In genomic region chr20:2756056-2756611, GRCh38 we compare ENCODE assay signal across 7 cellular contexts. TPM values are rescaled to one million over a fixed set of nuclear protein-coding genes. Genes with fewer than 3 reads are reported as not detected.
DNase-seq lines count a peak whose midpoint lies in the region; ATAC-seq and TF ChIP-seq lines count a peak whose summit lies in the region.

No MANE protein-coding gene starts in this region.

- H3K36me3 Mint-ChIP-seq in progenitor cell of endocrine pancreas (ENCODE audit: insufficient read depth): peaks cover 2% of the 10 kb centered on the region

- H3K4me3 Mint-ChIP-seq in progenitor cell of endocrine pancreas (ENCODE audit: low read depth): no peak overlapping the region

- peak; percentile 74 for TF ChIP-seq CTCF in progenitor cell of endocrine pancreas (IDR thresholded peaks at IDR 0.05; ENCODE audit: unreplicated experiment)

- H3K27ac Mint-ChIP-seq in progenitor cell of endocrine pancreas: no peak overlapping the region

- H3K9me3 Mint-ChIP-seq in progenitor cell of endocrine pancreas (ENCODE audit: low read depth): no peaks in the 10 kb centered on the region

- peaks cover 43% of the 10 kb centered on the region for H3K27me3 Mint-ChIP-seq in progenitor cell of endocrine pancreas

- ATAC-seq in HG02571 (IDR thresholded peaks at IDR 0.05; ENCODE audit: unreplicated experiment): no peak
- ATAC-seq in HG02623 (IDR thresholded peaks at IDR 0.05; ENCODE audit: unreplicated experiment): no peak

- DNase-seq in GM04504 (ENCODE audit: low read depth) (peak; percentile 17), NCI-H146 (lab: John Stamatoyannopoulos, UW) (peak; percentile 14), epidermal melanocyte (ENCODE audit: insufficient read length, low spot score) (peak; percentile 28), progenitor cell of endocrine pancreas (ENCODE audit: low spot score, unreplicated experiment) (no peak), NCI-H2081 (lab: John Stamatoyannopoulos, UW) (no peak)

- H3K4me1 Mint-ChIP-seq in progenitor cell of endocrine pancreas (ENCODE audit: low read depth): peaks cover 4% of the 10 kb centered on the region

RNA-seq across cellular contexts. Expression of gene CPXM1, which starts 44.3 kb away (rescaled TPM):
- total RNA-seq in progenitor cell of endocrine pancreas: 130 and 131 TPM in 2 replicates

RNA-seq across cellular contexts. Expression of gene C20orf141, which starts 58.7 kb away (rescaled TPM):
- total RNA-seq in progenitor cell of endocrine pancreas: not detected in 2 replicates

Comparison
In these comparisons a context has a peak if more than half of its experiments do, and no peak if none do; other contexts are left out.
1. DNase-seq: peak in GM04504 (single experiment), NCI-H146 (single experiment) and epidermal melanocyte (single experiment); none in progenitor cell of endocrine pancreas (single experiment) and NCI-H2081 (0 of 2).